1 cellular context compared by ENCODE assay signal in the genomic region with DNA sequence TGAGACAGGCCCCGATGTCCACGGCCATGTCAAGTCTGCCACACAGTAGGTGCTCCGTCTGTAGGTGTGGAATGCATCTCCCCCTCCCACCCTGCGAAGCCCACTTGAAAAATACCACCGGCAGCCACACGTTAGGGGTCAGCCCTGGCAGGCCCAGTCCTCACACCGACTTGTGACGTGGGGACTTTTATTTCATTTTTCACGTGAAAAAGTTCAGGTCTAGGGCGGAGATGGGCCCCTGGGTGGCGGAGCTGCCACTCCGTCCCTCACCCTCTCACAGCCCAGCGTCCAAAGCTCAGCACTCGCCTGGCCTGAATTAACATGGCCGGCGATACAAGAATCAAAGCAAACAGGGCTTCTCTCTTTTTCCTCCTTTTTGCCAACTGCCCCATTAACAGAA.
A peak's percentile ranks its signal among the peaks of the same experiment; 100 is the strongest.
TF ChIP-seq lines count a peak whose summit lies in the region.

No MANE protein-coding gene starts in this region.

TF ChIP-seq in HepG2, 621 proteins besides CTCF, POLR2A, EP300 and RAD21 (continued from another document):
- TF ChIP-seq, protein P1, sequence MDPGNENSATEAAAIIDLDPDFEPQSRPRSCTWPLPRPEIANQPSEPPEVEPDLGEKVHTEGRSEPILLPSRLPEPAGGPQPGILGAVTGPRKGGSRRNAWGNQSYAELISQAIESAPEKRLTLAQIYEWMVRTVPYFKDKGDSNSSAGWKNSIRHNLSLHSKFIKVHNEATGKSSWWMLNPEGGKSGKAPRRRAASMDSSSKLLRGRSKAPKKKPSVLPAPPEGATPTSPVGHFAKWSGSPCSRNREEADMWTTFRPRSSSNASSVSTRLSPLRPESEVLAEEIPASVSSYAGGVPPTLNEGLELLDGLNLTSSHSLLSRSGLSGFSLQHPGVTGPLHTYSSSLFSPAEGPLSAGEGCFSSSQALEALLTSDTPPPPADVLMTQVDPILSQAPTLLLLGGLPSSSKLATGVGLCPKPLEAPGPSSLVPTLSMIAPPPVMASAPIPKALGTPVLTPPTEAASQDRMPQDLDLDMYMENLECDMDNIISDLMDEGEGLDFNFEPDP (CRISPR knock-in tag; conservative IDR thresholded peaks at IDR 0.05) = 0 out of 2 replicates have a peak, but pooled peaks have one; percentile 20
- TF ChIP-seq, protein P2, sequence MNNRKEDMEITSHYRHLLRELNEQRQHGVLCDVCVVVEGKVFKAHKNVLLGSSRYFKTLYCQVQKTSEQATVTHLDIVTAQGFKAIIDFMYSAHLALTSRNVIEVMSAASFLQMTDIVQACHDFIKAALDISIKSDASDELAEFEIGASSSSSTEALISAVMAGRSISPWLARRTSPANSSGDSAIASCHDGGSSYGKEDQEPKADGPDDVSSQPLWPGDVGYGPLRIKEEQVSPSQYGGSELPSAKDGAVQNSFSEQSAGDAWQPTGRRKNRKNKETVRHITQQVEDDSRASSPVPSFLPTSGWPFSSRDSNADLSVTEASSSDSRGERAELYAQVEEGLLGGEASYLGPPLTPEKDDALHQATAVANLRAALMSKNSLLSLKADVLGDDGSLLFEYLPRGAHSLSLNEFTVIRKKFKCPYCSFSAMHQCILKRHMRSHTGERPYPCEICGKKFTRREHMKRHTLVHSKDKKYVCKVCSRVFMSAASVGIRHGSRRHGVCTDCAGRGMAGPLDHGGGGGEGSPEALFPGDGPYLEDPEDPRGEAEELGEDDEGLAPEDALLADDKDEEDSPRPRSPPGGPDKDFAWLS (CRISPR knock-in tag; IDR thresholded peaks at IDR 0.05; ENCODE audit: borderline replicate concordance) = no peak
- 0 out of 2 replicates have a peak, but pooled peaks have one; percentile 26 for TF ChIP-seq ZNF260 (CRISPR knock-in tag; IDR thresholded peaks at IDR 0.05; ENCODE audit: borderline replicate concordance, low read depth)
- TF ChIP-seq CREM (IDR thresholded peaks at IDR 0.05) = no peak
- TF ChIP-seq CREM (CRISPR knock-in tag; IDR thresholded peaks at IDR 0.05) = no peak
- TF ChIP-seq SMAD3 (CRISPR knock-in tag; IDR thresholded peaks at IDR 0.05) = no peak
- TF ChIP-seq ZNF883 (CRISPR knock-in tag; IDR thresholded peaks at IDR 0.05; ENCODE audit: not compliant biosample characterization) = peak; percentile 8
- TF ChIP-seq ZNF331 (CRISPR knock-in tag; IDR thresholded peaks at IDR 0.05) = no peak
- TF ChIP-seq ZNF274 (CRISPR knock-in tag; IDR thresholded peaks at IDR 0.05) = no peak
- peak; percentile 56; the same call in 1 of the 2 replicates for TF ChIP-seq ZBTB38 (CRISPR knock-in tag; IDR thresholded peaks at IDR 0.05)
- TF ChIP-seq ZNF619 (CRISPR knock-in tag; IDR thresholded peaks at IDR 0.05) = peak; percentile 63; the same call in 1 of the 2 replicates
- TF ChIP-seq ZNF510 (CRISPR knock-in tag; IDR thresholded peaks at IDR 0.05; ENCODE audit: low read depth) = no peak
- peak; percentile 67 for TF ChIP-seq AGO2 (optimal IDR thresholded peaks at IDR 0.05; ENCODE audit: low read depth, low read length)
- peak; percentile 5; the same call in 1 of the 2 replicates for TF ChIP-seq ZNF567 (CRISPR knock-in tag; IDR thresholded peaks at IDR 0.05; ENCODE audit: borderline replicate concordance)
